In genomic region chr6:34246563-34247391, GRCh38 we compare ENCODE assay signal across 8 cellular contexts. TPM values are rescaled to one million over a fixed set of nuclear protein-coding genes. Genes with fewer than 3 reads are reported as not detected.
DNase-seq lines count a peak whose midpoint lies in the region; ATAC-seq and TF ChIP-seq lines count a peak whose summit lies in the region.

No MANE protein-coding gene starts in this region.

- ATAC-seq in gastroesophageal sphincter (no peak), GM18858 (IDR thresholded peaks at IDR 0.05; ENCODE audit: unreplicated experiment) (no peak)
- ATAC-seq in stimulated activated naive B cell treated with anti-CD40 and anti-IgM and Interleukin-4, amounts not matched to agents 10 μg/mL and 1 μg/mL and 100 μg/mL, for 72 hours (replicated peaks): peak; percentile 20 to 28

- H3K27me3 ChIP-seq in gastroesophageal sphincter: no peaks in the 10 kb centered on the region

- no CpG with 5 or more reads among the region's 8 CpGs for WGBS in gastroesophageal sphincter (ENCODE audit: low coverage in 1 of 2), 2 donors

- H3K9me3 ChIP-seq in gastroesophageal sphincter: no peaks in the 10 kb centered on the region

- in situ Hi-C loops in ACHN (cut with HindIII; ENCODE audit: low pct_ligation_motif_present, low pct_unique_long_range_greater_than_20kb, low sequenced_read_pairs): no loop called here

- H3K4me1 ChIP-seq in gastroesophageal sphincter: peaks cover 3 to 42% (median 20%) of the 10 kb centered on the region in 3 donors

- H3K4me3 ChIP-seq in gastroesophageal sphincter: no peak overlapping the region

- peaks cover 0 to 19% of the 10 kb centered on the region in 2 donors for H3K36me3 ChIP-seq in gastroesophageal sphincter

- peak overlapping the region; percentile 96 for H3K27ac Mint-ChIP-seq in stimulated activated naive B cell treated with anti-CD40 and anti-IgM and Interleukin-4, amounts not matched to agents 10 μg/mL and 1 μg/mL and 100 μg/mL, for 72 hours

- H3K4me1 Mint-ChIP-seq in stimulated activated naive B cell treated with anti-CD40 and anti-IgM and Interleukin-4, amounts not matched to agents 10 μg/mL and 1 μg/mL and 100 μg/mL, for 72 hours: peaks cover 55 to 78% of the 10 kb centered on the region in 2 donors

- peaks cover 18 to 47% of the 10 kb centered on the region in 2 donors for H3K36me3 Mint-ChIP-seq in stimulated activated naive B cell treated with anti-CD40 and anti-IgM and Interleukin-4, amounts not matched to agents 10 μg/mL and 1 μg/mL and 100 μg/mL, for 72 hours

- peak; percentile 48 for DNase-seq in ACHN
- peak; percentile 9 to 60 for DNase-seq in NCI-H526 (lab: John Stamatoyannopoulos, UW)
- peak; percentile 65 for DNase-seq in activated T-cell treated with anti-CD3 and anti-CD28 coated beads, Interleukin-2, amount 50 U/mL, for 1 hour
- DNase-seq in stimulated activated naive B cell treated with anti-CD40 and anti-IgM and Interleukin-4, amounts not matched to agents 10 μg/mL and 1 μg/mL and 100 μg/mL, for 72 hours: no peak
- DNase-seq in NCI-H2029 treated with DMSO at 0.1 percent for 48 hours (lab: John Stamatoyannopoulos, UW): no peak

- TF ChIP-seq POLR2A in gastroesophageal sphincter (IDR thresholded peaks at IDR 0.05): no peak

- no peaks in the 10 kb centered on the region for H3K27me3 Mint-ChIP-seq in stimulated activated naive B cell treated with anti-CD40 and anti-IgM and Interleukin-4, amounts not matched to agents 10 μg/mL and 1 μg/mL and 100 μg/mL, for 72 hours

- TF ChIP-seq EP300 in gastroesophageal sphincter (IDR thresholded peaks at IDR 0.05): no peak

- peak overlapping the region; percentile 5 to 33 for H3K4me3 Mint-ChIP-seq in stimulated activated naive B cell treated with anti-CD40 and anti-IgM and Interleukin-4, amounts not matched to agents 10 μg/mL and 1 μg/mL and 100 μg/mL, for 72 hours

- peak; percentile 79 for TF ChIP-seq CTCF in GM12872 (IDR thresholded peaks at IDR 0.05; ENCODE audit: insufficient read depth, low read depth, low read length)
- peak in 1 of 4 experiments; percentile 40 for TF ChIP-seq CTCF in gastroesophageal sphincter (IDR thresholded peaks at IDR 0.05)

- no peaks in the 10 kb centered on the region for H3K9me3 Mint-ChIP-seq in stimulated activated naive B cell treated with anti-CD40 and anti-IgM and Interleukin-4, amounts not matched to agents 10 μg/mL and 1 μg/mL and 100 μg/mL, for 72 hours

- peak overlapping the region in 3 of 4 donors; percentile 85 to 91 (median 86) for H3K27ac ChIP-seq in gastroesophageal sphincter

RNA-seq across cellular contexts. Expression of gene SMIM29, which starts 2.0 kb away (rescaled TPM):
- total RNA-seq in gastroesophageal sphincter: 10 to 100 TPM in 3 of 4 donors, 1 to 10 TPM in 1; 9.7 to 34.7 (median 22.6) TPM

RNA-seq across cellular contexts. Expression of gene HMGA1, which starts 10.1 kb away (rescaled TPM):
- 10 to 100 TPM in 3 of 4 donors, 1 to 10 TPM in 1; 8.1 to 24.5 (median 18.1) TPM for total RNA-seq in gastroesophageal sphincter

Comparison
In these comparisons a context has a peak if more than half of its experiments do, and no peak if none do; other contexts are left out.
1. DNase-seq: peak in ACHN (single experiment), NCI-H526 (2 of 2) and activated T-cell treated with anti-CD3 and anti-CD28 coated beads, Interleukin-2, amount 50 U/mL, for 1 hour (single experiment); none in stimulated activated naive B cell treated with anti-CD40 and anti-IgM and Interleukin-4, amounts not matched to agents 10 μg/mL and 1 μg/mL and 100 μg/mL, for 72 hours (single experiment) and NCI-H2029 treated with DMSO at 0.1 percent for 48 hours (single experiment).
2. ATAC-seq: peak in stimulated activated naive B cell treated with anti-CD40 and anti-IgM and Interleukin-4, amounts not matched to agents 10 μg/mL and 1 μg/mL and 100 μg/mL, for 72 hours (2 of 2); none in gastroesophageal sphincter (single experiment) and GM18858 (single experiment).